ENCODE assay signal across 8 cellular contexts in genomic region chr10:49761789-49762565, GRCh38. TPM values are rescaled to one million over a fixed set of nuclear protein-coding genes. Genes with fewer than 3 reads are reported as not detected.
DNase-seq lines count a peak whose midpoint lies in the region; ATAC-seq and TF ChIP-seq lines count a peak whose summit lies in the region.

OGDHL (minus strand) TSS chr10:49762323; CDS start chr10:49758592, 3,731 bp downstream.

- peak within 1 kb of the TSS; percentile 65 for H2AFZ ChIP-seq in MM.1S (ENCODE audit: low read length)

- ATAC-seq in GM21786 (IDR thresholded peaks at IDR 0.05; ENCODE audit: unreplicated experiment) = peak; percentile 55

- TF ChIP-seq CTCF in MM.1S (IDR thresholded peaks at IDR 0.05; ENCODE audit: low read length) (no peak), VCaP (conservative IDR thresholded peaks at IDR 0.05) (0 out of 2 replicates have a peak, but pooled peaks have one; percentile 1), liver (IDR thresholded peaks at IDR 0.05; ENCODE audit: low read depth, low read length, missing input control) (no peak)

- no peaks in the 10 kb centered on the region for H3K79me2 ChIP-seq in MM.1S (ENCODE audit: low read length)

- no peak for TF ChIP-seq RAD21 in liver (IDR thresholded peaks at IDR 0.05)

- no peaks in the 10 kb centered on the region for H3K36me3 ChIP-seq in MM.1S (replicated peaks; ENCODE audit: insufficient read depth, low read length)
- peaks cover 0 to 6% (median 0%) of the 10 kb centered on the region in 4 donors for H3K36me3 ChIP-seq in liver (ENCODE audit: control insufficient read depth in 4 of 4, insufficient read depth in 3 of 4, low read depth in 1 of 4, low read length in 3 of 4)

- H3K27ac ChIP-seq in MM.1S (ENCODE audit: low read length) (no peak within 1 kb of the TSS), VCaP (peak within 1 kb of the TSS; percentile 88), liver (ENCODE audit: low read depth in 1 of 2, low read length in 2 of 2) (peak within 1 kb of the TSS; percentile 89 to 94)

- H3K4me2 ChIP-seq in MM.1S (ENCODE audit: low read depth, low read length) = peak within 1 kb of the TSS; percentile 74

- no peaks in the 10 kb centered on the region for H3K9me2 ChIP-seq in MM.1S (replicated peaks; ENCODE audit: insufficient read depth, low read length)

- H3K4me1 ChIP-seq in MM.1S (ENCODE audit: low read length) (no peaks in the 10 kb centered on the region), liver (ENCODE audit: control insufficient read depth in 4 of 4, insufficient read depth in 4 of 4, low read length in 3 of 4) (peaks cover 13 to 34% (median 25%) of the 10 kb centered on the region in 4 donors)

- H3F3A ChIP-seq in MM.1S (ENCODE audit: insufficient read depth, low read length) = no peaks in the 10 kb centered on the region

- under 1% methylated on average over 81 of the region's 81 CpGs for WGBS in liver

- H3K9ac ChIP-seq in MM.1S (ENCODE audit: low read length) = no peak within 1 kb of the TSS
- peak within 1 kb of the TSS; percentile 56 to 85 for H3K9ac ChIP-seq in liver (ENCODE audit: low read depth in 1 of 2, low read length in 2 of 2)

- H4K20me1 ChIP-seq in MM.1S (ENCODE audit: insufficient read depth, low read length) = no peaks in the 10 kb centered on the region

- H3K4me3 ChIP-seq in MM.1S (ENCODE audit: low read length) = peak within 1 kb of the TSS; percentile 65
- H3K4me3 ChIP-seq in liver (ENCODE audit: low read depth in 1 of 3, low read length in 3 of 3) = peak within 1 kb of the TSS; percentile 76 to 89 (median 82)

- H3K27me3 ChIP-seq in MM.1S (replicated peaks; ENCODE audit: insufficient read depth, low read length) = peaks cover 14% of the 10 kb centered on the region
- no peaks in the 10 kb centered on the region for H3K27me3 ChIP-seq in liver (ENCODE audit: control insufficient read depth in 4 of 4, insufficient read depth in 4 of 4, low read length in 3 of 4)

- DNase-seq in ELF-1 (ENCODE audit: low read depth, low spot score) (peak; percentile 69), MM.1S (peak; percentile 75), dermis microvascular lymphatic vessel endothelial cell (ENCODE audit: low read depth in 2 of 2) (peak; percentile 11 to 70), NAMALWA (ENCODE audit: low spot score) (no peak)
- peak; percentile 12 for DNase-seq in stimulated activated CD8-positive, alpha-beta memory T cell treated with anti-CD3 and anti-CD28 coated beads, Interleukin-12 subunit alpha, Interleukin-12 subunit beta, amount 100 ng/mL, for 24 hours (ENCODE audit: extremely low read depth)

- no peaks in the 10 kb centered on the region for H3K9me3 ChIP-seq in MM.1S (replicated peaks; ENCODE audit: insufficient read depth, low read length)
- H3K9me3 ChIP-seq in liver (ENCODE audit: control insufficient read depth in 4 of 4, low read length in 3 of 4) = peaks cover 0 to 2% (median 0%) of the 10 kb centered on the region in 4 donors

TF ChIP-seq in liver, 16 proteins besides CTCF, POLR2A, EP300 and RAD21:
- TF ChIP-seq, protein P1, sequence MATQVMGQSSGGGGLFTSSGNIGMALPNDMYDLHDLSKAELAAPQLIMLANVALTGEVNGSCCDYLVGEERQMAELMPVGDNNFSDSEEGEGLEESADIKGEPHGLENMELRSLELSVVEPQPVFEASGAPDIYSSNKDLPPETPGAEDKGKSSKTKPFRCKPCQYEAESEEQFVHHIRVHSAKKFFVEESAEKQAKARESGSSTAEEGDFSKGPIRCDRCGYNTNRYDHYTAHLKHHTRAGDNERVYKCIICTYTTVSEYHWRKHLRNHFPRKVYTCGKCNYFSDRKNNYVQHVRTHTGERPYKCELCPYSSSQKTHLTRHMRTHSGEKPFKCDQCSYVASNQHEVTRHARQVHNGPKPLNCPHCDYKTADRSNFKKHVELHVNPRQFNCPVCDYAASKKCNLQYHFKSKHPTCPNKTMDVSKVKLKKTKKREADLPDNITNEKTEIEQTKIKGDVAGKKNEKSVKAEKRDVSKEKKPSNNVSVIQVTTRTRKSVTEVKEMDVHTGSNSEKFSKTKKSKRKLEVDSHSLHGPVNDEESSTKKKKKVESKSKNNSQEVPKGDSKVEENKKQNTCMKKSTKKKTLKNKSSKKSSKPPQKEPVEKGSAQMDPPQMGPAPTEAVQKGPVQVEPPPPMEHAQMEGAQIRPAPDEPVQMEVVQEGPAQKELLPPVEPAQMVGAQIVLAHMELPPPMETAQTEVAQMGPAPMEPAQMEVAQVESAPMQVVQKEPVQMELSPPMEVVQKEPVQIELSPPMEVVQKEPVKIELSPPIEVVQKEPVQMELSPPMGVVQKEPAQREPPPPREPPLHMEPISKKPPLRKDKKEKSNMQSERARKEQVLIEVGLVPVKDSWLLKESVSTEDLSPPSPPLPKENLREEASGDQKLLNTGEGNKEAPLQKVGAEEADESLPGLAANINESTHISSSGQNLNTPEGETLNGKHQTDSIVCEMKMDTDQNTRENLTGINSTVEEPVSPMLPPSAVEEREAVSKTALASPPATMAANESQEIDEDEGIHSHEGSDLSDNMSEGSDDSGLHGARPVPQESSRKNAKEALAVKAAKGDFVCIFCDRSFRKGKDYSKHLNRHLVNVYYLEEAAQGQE (IDR thresholded peaks at IDR 0.05) = peak; percentile 99
- TF ChIP-seq HNF4A (conservative IDR thresholded peaks at IDR 0.05) = no peak
- no peak for TF ChIP-seq TAF1 (conservative IDR thresholded peaks at IDR 0.05)
- TF ChIP-seq GABPA (IDR thresholded peaks at IDR 0.05 in 1 of 2, conservative IDR thresholded peaks at IDR 0.05 in 1 of 2) = no peak
- TF ChIP-seq, protein P2, sequence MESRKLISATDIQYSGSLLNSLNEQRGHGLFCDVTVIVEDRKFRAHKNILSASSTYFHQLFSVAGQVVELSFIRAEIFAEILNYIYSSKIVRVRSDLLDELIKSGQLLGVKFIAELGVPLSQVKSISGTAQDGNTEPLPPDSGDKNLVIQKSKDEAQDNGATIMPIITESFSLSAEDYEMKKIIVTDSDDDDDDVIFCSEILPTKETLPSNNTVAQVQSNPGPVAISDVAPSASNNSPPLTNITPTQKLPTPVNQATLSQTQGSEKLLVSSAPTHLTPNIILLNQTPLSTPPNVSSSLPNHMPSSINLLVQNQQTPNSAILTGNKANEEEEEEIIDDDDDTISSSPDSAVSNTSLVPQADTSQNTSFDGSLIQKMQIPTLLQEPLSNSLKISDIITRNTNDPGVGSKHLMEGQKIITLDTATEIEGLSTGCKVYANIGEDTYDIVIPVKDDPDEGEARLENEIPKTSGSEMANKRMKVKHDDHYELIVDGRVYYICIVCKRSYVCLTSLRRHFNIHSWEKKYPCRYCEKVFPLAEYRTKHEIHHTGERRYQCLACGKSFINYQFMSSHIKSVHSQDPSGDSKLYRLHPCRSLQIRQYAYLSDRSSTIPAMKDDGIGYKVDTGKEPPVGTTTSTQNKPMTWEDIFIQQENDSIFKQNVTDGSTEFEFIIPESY (IDR thresholded peaks at IDR 0.05) = no peak
- TF ChIP-seq FOXA1 (IDR thresholded peaks at IDR 0.05) = no peak
- peak; percentile 65 to 86 for TF ChIP-seq EGR1 (IDR thresholded peaks at IDR 0.05; ENCODE audit: low read depth in 2 of 2)
- no peak for TF ChIP-seq YY1 (IDR thresholded peaks at IDR 0.05)
- TF ChIP-seq FOXA2 (IDR thresholded peaks at IDR 0.05) = no peak
- no peak for TF ChIP-seq SP1 (IDR thresholded peaks at IDR 0.05)

RNA-seq across cellular contexts. Expression of gene OGDHL, which starts in this region (rescaled TPM):
- 0.13 and 1.0 TPM in 2 replicates for total RNA-seq in dermis microvascular lymphatic vessel endothelial cell
- 10 to 100 TPM in 1 of 2 donors, 1 to 10 TPM in 1; 5.2 to 67.9 TPM for total RNA-seq in liver
- polyA plus RNA-seq in liver = 10 to 100 TPM; 41.2 to 58.3 TPM
